In the genomic region with DNA sequence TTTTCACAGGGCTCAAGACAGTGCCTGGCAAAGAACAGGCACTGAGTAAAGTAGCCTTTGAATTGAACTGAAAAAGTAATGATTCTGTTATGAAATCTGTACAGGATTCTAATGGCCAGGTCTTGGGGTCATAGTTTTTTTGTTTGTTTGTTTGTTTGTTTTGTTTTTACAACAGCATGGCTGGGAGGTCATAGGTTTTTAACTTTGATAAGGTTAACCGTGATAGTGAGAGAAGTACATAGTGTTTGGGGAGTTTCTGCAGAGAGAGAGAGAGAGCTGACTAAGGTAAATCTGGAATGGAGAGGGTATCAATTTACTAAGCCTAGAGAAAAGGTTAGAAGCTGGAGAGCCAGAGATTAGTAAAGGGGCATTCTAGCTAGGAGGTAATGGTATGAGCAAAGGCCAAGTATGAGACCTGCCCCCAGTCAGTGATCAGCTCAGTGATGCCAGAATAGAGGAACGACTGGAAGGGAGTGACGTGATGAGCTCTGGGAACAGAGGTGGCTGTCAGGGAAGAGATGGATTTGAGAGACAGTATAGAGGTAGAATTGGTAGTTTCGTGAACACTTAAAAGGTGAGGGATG, we compare ENCODE assay signal across 16 cellular contexts. TPM values are rescaled to one million over a fixed set of nuclear protein-coding genes. Genes with fewer than 3 reads are reported as not detected.
DNase-seq lines count a peak whose midpoint lies in the region; ATAC-seq and TF ChIP-seq lines count a peak whose summit lies in the region.
"Had no signal": no experiment of that assay in that cellular context is flagged by ENCODE, and none has a peak within 500 bp of the region (broad histone marks: within the 10 kb centered on the region; RNA-seq: fewer than 3 reads in every experiment).

No MANE protein-coding gene starts in this region.

- peaks cover 49% of the 10 kb centered on the region for H3K4me1 Mint-ChIP-seq in activated CD4-positive, alpha-beta T cell treated with anti-CD3 and anti-CD28 coated beads, Interleukin-2, amount 10 ng/mL, durations not matched to agents 7 days and 5 days
- H3K4me1 Mint-ChIP-seq in IgD-negative memory B cell (peaks cover 0 to 10% (median 4%) of the 10 kb centered on the region in 3 donors), nephron progenitor cell (peaks cover 6% of the 10 kb centered on the region)
- peaks cover 34% of the 10 kb centered on the region for H3K4me1 Mint-ChIP-seq in central memory CD8-positive, alpha-beta T cell
- H3K4me1 Mint-ChIP-seq: CD14-positive monocyte had no signal

- H3K36me3 Mint-ChIP-seq in activated CD4-positive, alpha-beta T cell treated with anti-CD3 and anti-CD28 coated beads, Interleukin-2, amount 10 ng/mL, durations not matched to agents 7 days and 5 days (ENCODE audit: low read depth) = peaks cover 81% of the 10 kb centered on the region
- H3K36me3 Mint-ChIP-seq in IgD-negative memory B cell = peaks cover 3% of the 10 kb centered on the region
- H3K36me3 Mint-ChIP-seq in central memory CD8-positive, alpha-beta T cell (ENCODE audit: insufficient read depth) = peaks cover 85% of the 10 kb centered on the region
- peaks cover 92% of the 10 kb centered on the region for H3K36me3 Mint-ChIP-seq in nephron progenitor cell (ENCODE audit: low read depth)

- TF ChIP-seq CTCF in nephron progenitor cell (IDR thresholded peaks at IDR 0.05) = no peak

- H3K9me3 Mint-ChIP-seq in activated CD4-positive, alpha-beta T cell treated with anti-CD3 and anti-CD28 coated beads, Interleukin-2, amount 10 ng/mL, durations not matched to agents 7 days and 5 days = no peaks in the 10 kb centered on the region
- H3K9me3 Mint-ChIP-seq in IgD-negative memory B cell (no peaks in the 10 kb centered on the region), nephron progenitor cell (no peaks in the 10 kb centered on the region)
- H3K9me3 Mint-ChIP-seq in central memory CD8-positive, alpha-beta T cell = no peaks in the 10 kb centered on the region
- H3K9me3 Mint-ChIP-seq: CD14-positive monocyte had no signal

- CTCF ChIA-PET in activated CD4-positive, alpha-beta T cell treated with anti-CD3 and anti-CD28 coated beads, Interleukin-2, amount 10 ng/mL, durations not matched to agents 7 days and 5 days (lab: Charles Lee) = interaction anchor here (0.6 to 2.2 kb wide), 3 partner anchors 21 to 81 kb away, joined by 3 to 6 read pairs (median 3); a partner anchor contains a TSS

- no peak for ATAC-seq in central memory CD8-positive, alpha-beta T cell (replicated peaks; ENCODE audit: extremely low read depth, poor library complexity, severe bottlenecking)
- ATAC-seq in activated CD4-positive, CD25-positive, alpha-beta regulatory T cell treated with anti-CD3 and anti-CD28 coated beads, Interleukin-2, amount 50 U/mL, for 24 hours = no peak
- ATAC-seq: A549 had no signal

- peak overlapping the region; percentile 27 for H3K27ac Mint-ChIP-seq in activated CD4-positive, alpha-beta T cell treated with anti-CD3 and anti-CD28 coated beads, Interleukin-2, amount 10 ng/mL, durations not matched to agents 7 days and 5 days
- H3K27ac Mint-ChIP-seq in IgD-negative memory B cell = peak overlapping the region in 2 of 3 donors; percentile 68 to 80
- H3K27ac Mint-ChIP-seq in central memory CD8-positive, alpha-beta T cell (ENCODE audit: low read depth) = peak overlapping the region; percentile 82
- H3K27ac Mint-ChIP-seq in nephron progenitor cell = peak overlapping the region; percentile 89

- no peak overlapping the region for H3K4me3 Mint-ChIP-seq in activated CD4-positive, alpha-beta T cell treated with anti-CD3 and anti-CD28 coated beads, Interleukin-2, amount 10 ng/mL, durations not matched to agents 7 days and 5 days
- H3K4me3 Mint-ChIP-seq in IgD-negative memory B cell (no peak overlapping the region), nephron progenitor cell (no peak overlapping the region)
- no peak overlapping the region for H3K4me3 Mint-ChIP-seq in central memory CD8-positive, alpha-beta T cell
- H3K4me3 Mint-ChIP-seq: CD14-positive monocyte had no signal

- POLR2A ChIA-PET in activated CD4-positive, alpha-beta T cell treated with anti-CD3 and anti-CD28 coated beads, Interleukin-2, amount 10 ng/mL, durations not matched to agents 7 days and 5 days (lab: Charles Lee) = no interaction called here

- DNase-seq in activated CD4-positive, alpha-beta T cell treated with anti-CD3 and anti-CD28 coated beads, Interleukin-2, amount 10 ng/mL, durations not matched to agents 7 days and 5 days = no peak
- no peak for DNase-seq in activated CD4-positive, alpha-beta T cell treated with anti-CD3 and anti-CD28 coated beads, Interleukin-2, amount 50 U/mL, for 48 hours
- DNase-seq in central memory CD8-positive, alpha-beta T cell (ENCODE audit: low spot score in 2 of 2) = no peak
- DNase-seq in nephron progenitor cell (no peak), NCI-H1436 treated with DMSO at 0.1 percent for 48 hours (lab: John Stamatoyannopoulos, UW) (no peak)
- DNase-seq in stimulated activated CD4-positive, alpha-beta T cell treated with anti-CD3 and anti-CD28 coated beads, Interleukin-1b, Interleukin-23, amount 100 ng/mL, for 48 hours = no peak
- DNase-seq: activated CD4-positive, alpha-beta T cell treated with anti-CD3 and anti-CD28 coated beads, Interleukin-2, amount 50 U/mL, for 1 hour; hippocampal formation; kidney; MG63; trophoblast cell had no signal

- no peaks in the 10 kb centered on the region for H3K27me3 Mint-ChIP-seq in activated CD4-positive, alpha-beta T cell treated with anti-CD3 and anti-CD28 coated beads, Interleukin-2, amount 10 ng/mL, durations not matched to agents 7 days and 5 days
- H3K27me3 Mint-ChIP-seq in IgD-negative memory B cell (no peaks in the 10 kb centered on the region), nephron progenitor cell (ENCODE audit: low read depth, poor library complexity) (peaks cover 4% of the 10 kb centered on the region)
- no peaks in the 10 kb centered on the region for H3K27me3 Mint-ChIP-seq in central memory CD8-positive, alpha-beta T cell

RNA-seq across cellular contexts. Expression of a gene that starts 25.9 kb away (rescaled TPM):
- total RNA-seq in activated CD4-positive, alpha-beta T cell treated with anti-CD3 and anti-CD28 coated beads, Interleukin-2, amount 10 ng/mL, durations not matched to agents 7 days and 5 days = 100 to 1,000 TPM; 292 to 331 TPM
- polyA plus RNA-seq in IgD-negative memory B cell = 234 TPM

RNA-seq across cellular contexts. Expression of a gene that starts 53.3 kb away (rescaled TPM):
- total RNA-seq in activated CD4-positive, alpha-beta T cell treated with anti-CD3 and anti-CD28 coated beads, Interleukin-2, amount 10 ng/mL, durations not matched to agents 7 days and 5 days = 1 to 10 TPM; 2.6 to 3.0 TPM
- polyA plus RNA-seq in IgD-negative memory B cell = 0.53 TPM
- polyA plus RNA-seq: endothelial cell of umbilical vein had no signal

RNA-seq across cellular contexts. Expression of a gene that starts 53.4 kb away (rescaled TPM):
- 10 to 100 TPM; 29.6 to 31.5 TPM for total RNA-seq in activated CD4-positive, alpha-beta T cell treated with anti-CD3 and anti-CD28 coated beads, Interleukin-2, amount 10 ng/mL, durations not matched to agents 7 days and 5 days
- polyA plus RNA-seq in IgD-negative memory B cell = 18.6 TPM

Comparison
In these comparisons a context has a peak if more than half of its experiments do, and no peak if none do; other contexts are left out.
1. H3K27ac Mint-ChIP-seq: peak in every context shown above with its lines; median percentile 89 in nephron progenitor cell; 82 in central memory CD8-positive, alpha-beta T cell; 74 in IgD-negative memory B cell; 27 in activated CD4-positive, alpha-beta T cell treated with anti-CD3 and anti-CD28 coated beads, Interleukin-2, amount 10 ng/mL, durations not matched to agents 7 days and 5 days.